ENCODE assay signal across 8 cellular contexts in genomic region chr5:96336351-96336985, GRCh38.
DNase-seq lines count a peak whose midpoint lies in the region; ATAC-seq and TF ChIP-seq lines count a peak whose summit lies in the region.

No MANE protein-coding gene starts in this region.

- H3K27me3 ChIP-seq in DND-41 (ENCODE audit: insufficient read depth, low read length, poor library complexity) (no peaks in the 10 kb centered on the region), Karpas-422 (ENCODE audit: low read length) (no peaks in the 10 kb centered on the region), SJCRH30 (no peaks in the 10 kb centered on the region), adrenal gland (no peaks in the 10 kb centered on the region), right atrium auricular region (no peaks in the 10 kb centered on the region)

- no peaks in the 10 kb centered on the region for H3K9me2 ChIP-seq in Karpas-422 (replicated peaks; ENCODE audit: insufficient read depth, low read length)

- peak; percentile 96 for TF ChIP-seq CTCF in DND-41 (IDR thresholded peaks at IDR 0.05; ENCODE audit: borderline replicate concordance, extremely low read depth, low read length, poor library complexity, severe bottlenecking)
- TF ChIP-seq CTCF in adrenal gland (IDR thresholded peaks at IDR 0.05), result peak; percentile 80 to 90 (median 86)
- TF ChIP-seq CTCF in right atrium auricular region (IDR thresholded peaks at IDR 0.05), result peak; percentile 74 to 91

- ATAC-seq in DND-41 (ENCODE audit: insufficient read depth, low read depth) (peak; percentile 94), GM21619 (IDR thresholded peaks at IDR 0.05; ENCODE audit: unreplicated experiment) (peak; percentile 53), GM18873 (IDR thresholded peaks at IDR 0.05; ENCODE audit: low FRiP score, unreplicated experiment) (no peak)

- H3K79me2 ChIP-seq in DND-41 (ENCODE audit: insufficient read depth, low read length), result no peaks in the 10 kb centered on the region
- H3K79me2 ChIP-seq in Karpas-422 (ENCODE audit: low read length), result no peaks in the 10 kb centered on the region

- H3K9ac ChIP-seq in DND-41 (ENCODE audit: low read depth, low read length), result no peak overlapping the region
- H3K9ac ChIP-seq in Karpas-422 (ENCODE audit: low read length), result no peak overlapping the region

- no peaks in the 10 kb centered on the region for H3K9me3 ChIP-seq in DND-41 (ENCODE audit: insufficient read depth, low read length, severe bottlenecking)
- H3K9me3 ChIP-seq in Karpas-422 (ENCODE audit: low read length), result no peaks in the 10 kb centered on the region
- H3K9me3 ChIP-seq in SJCRH30 (replicated peaks), result no peaks in the 10 kb centered on the region
- no peaks in the 10 kb centered on the region for H3K9me3 ChIP-seq in adrenal gland (replicated peaks in 1 of 3)
- no peaks in the 10 kb centered on the region for H3K9me3 ChIP-seq in right atrium auricular region

- DNase-seq in DND-41 (peak; percentile 74), Karpas-422 (peak; percentile 83), SJCRH30 (peak; percentile 51 to 83), adrenal gland (peak; percentile 71 to 93 (median 77)), right atrium auricular region (ENCODE audit: low spot score) (peak; percentile 88), renal cortical epithelial cell (ENCODE audit: low read depth) (peak; percentile 92)

- H3K36me3 ChIP-seq in DND-41 (ENCODE audit: insufficient read depth, low read length) (no peaks in the 10 kb centered on the region), Karpas-422 (ENCODE audit: insufficient read depth, low read length) (no peaks in the 10 kb centered on the region), SJCRH30 (no peaks in the 10 kb centered on the region), adrenal gland (replicated peaks in 1 of 2) (no peaks in the 10 kb centered on the region), right atrium auricular region (no peaks in the 10 kb centered on the region)

- H3K4me1 ChIP-seq in DND-41 (ENCODE audit: insufficient read depth, low read length) (peaks cover 7% of the 10 kb centered on the region), Karpas-422 (ENCODE audit: low read length) (no peaks in the 10 kb centered on the region), SJCRH30 (no peaks in the 10 kb centered on the region), adrenal gland (replicated peaks in 1 of 2) (peaks cover 5 to 15% of the 10 kb centered on the region in 2 donors), right atrium auricular region (peaks cover 0 to 40% of the 10 kb centered on the region in 2 donors)

- H4K20me1 ChIP-seq in DND-41 (ENCODE audit: insufficient read depth, low read length) (no peaks in the 10 kb centered on the region), Karpas-422 (ENCODE audit: insufficient read depth, low read depth, low read length) (no peaks in the 10 kb centered on the region)

- H3K4me3 ChIP-seq in DND-41 (ENCODE audit: low read depth in 1 of 2, low read length in 2 of 2), result no peak overlapping the region
- no peak overlapping the region for H3K4me3 ChIP-seq in Karpas-422 (ENCODE audit: low read length)
- no peak overlapping the region for H3K4me3 ChIP-seq in SJCRH30
- H3K4me3 ChIP-seq in adrenal gland, result no peak overlapping the region
- no peak overlapping the region for H3K4me3 ChIP-seq in right atrium auricular region

- TF ChIP-seq POLR2A in adrenal gland (IDR thresholded peaks at IDR 0.05), result no peak

- H2AFZ ChIP-seq in DND-41 (ENCODE audit: low read depth, low read length) (peak overlapping the region; percentile 53; the same call in 1 of the 2 replicates), Karpas-422 (ENCODE audit: low read length) (no peak overlapping the region)

- 0 out of 2 replicates have a peak overlapping the region, but pooled peaks have one; percentile 28 for H3K27ac ChIP-seq in DND-41 (ENCODE audit: low read length)
- no peak overlapping the region for H3K27ac ChIP-seq in Karpas-422 (ENCODE audit: low read length)
- no peak overlapping the region for H3K27ac ChIP-seq in SJCRH30
- no peak overlapping the region for H3K27ac ChIP-seq in adrenal gland
- peak overlapping the region; percentile 62 to 79 for H3K27ac ChIP-seq in right atrium auricular region

- intact Hi-C loops in adrenal gland (cut with DNase I), result loop anchor here (5.0 to 10.0 kb wide), 3 partner anchors 372 to 712 kb away; partner anchors contain the start of genes ELL2 (in 1 of the 2) and GPR150 (in 1 of the 2)

- WGBS in adrenal gland, 4 donors, result 18 to 24% (median 21%) methylated on average over 6 of the region's 6 CpGs

- peak overlapping the region; percentile 25; the same call in 1 of the 2 replicates for H3K4me2 ChIP-seq in DND-41 (ENCODE audit: insufficient read depth, low read length)
- H3K4me2 ChIP-seq in Karpas-422 (ENCODE audit: low read depth, low read length, poor library complexity, severe bottlenecking), result no peak overlapping the region

Comparison
In these comparisons a context has a peak if more than half of its experiments do, and no peak if none do; other contexts are left out.
1. H3K27ac ChIP-seq: peak in DND-41 (single experiment) and right atrium auricular region (2 of 2); none in Karpas-422 (single experiment), SJCRH30 (single experiment) and adrenal gland (0 of 5).
2. Peak in every context shown above with its lines, with median percentiles within 50 percentile points of each other: DNase-seq and CTCF ChIP-seq.